In the genomic region with DNA sequence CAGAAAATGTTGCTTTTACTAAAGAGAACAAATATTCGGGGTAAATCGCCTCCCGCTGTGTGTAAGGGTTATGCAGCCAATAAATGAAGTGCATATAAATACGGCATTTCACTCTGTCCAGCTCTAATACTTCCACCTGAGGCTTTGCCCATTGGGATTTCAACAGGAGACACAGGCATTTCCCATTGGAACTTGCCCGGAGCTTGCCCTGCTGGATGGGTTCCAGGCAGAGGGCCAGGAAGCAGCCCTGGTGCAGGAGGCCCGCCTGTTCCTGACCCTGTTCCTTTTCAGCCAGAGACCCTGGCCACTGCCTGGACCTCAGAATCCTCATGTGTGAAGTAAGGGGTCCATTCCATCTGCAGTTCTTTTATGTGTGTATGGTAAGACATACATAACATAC, we compare ENCODE assay signal across 26 cellular contexts. TPM values are rescaled to one million over a fixed set of nuclear protein-coding genes. Genes with fewer than 3 reads are reported as not detected.
"Had no signal": no experiment of that assay in that cellular context is flagged by ENCODE, and none has a peak within 500 bp of the region (broad histone marks: within the 10 kb centered on the region; RNA-seq: fewer than 3 reads in every experiment).

No MANE protein-coding gene starts in this region.

- H3K36me3 Mint-ChIP-seq: memory B cell; naive thymus-derived CD4-positive, alpha-beta T cell had no signal

- H3K9me3 Mint-ChIP-seq: dendritic cell treated with granulocyte-macrophage colony-stimulating factor and Interleukin-4, amounts not matched to agents 40 ng/mL and 50 ng/mL, for 4 days; immature natural killer cell; memory B cell had no signal

- H3K4me2 ChIP-seq: hepatocyte had no signal

- H3K36me3 ChIP-seq: colonic mucosa, esophagus muscularis mucosa, gastroesophageal sphincter, heart left ventricle, left lung, lower lobe of right lung had no signal

- H3K79me2 ChIP-seq: hepatocyte had no signal

- DNase-seq: colonic mucosa; cortex of kidney; dorsolateral prefrontal cortex; effector CD4-positive, alpha-beta T cell; effector memory CD4-positive, alpha-beta T cell; foreskin keratinocyte; heart left ventricle; hypothalamus; immature natural killer cell; islet precursor cell; kidney; kidney glomerular epithelial cell; left colon; left lung; left ventricle myocardium superior; lower lobe of right lung; mesendoderm; midbrain; naive thymus-derived CD4-positive, alpha-beta T cell had no signal

- H3K27me3 Mint-ChIP-seq: dendritic cell treated with granulocyte-macrophage colony-stimulating factor and Interleukin-4, amounts not matched to agents 40 ng/mL and 50 ng/mL, for 4 days; memory B cell had no signal

- H3K27ac Mint-ChIP-seq: dendritic cell treated with granulocyte-macrophage colony-stimulating factor and Interleukin-4, amounts not matched to agents 40 ng/mL and 50 ng/mL, for 4 days; memory B cell; naive thymus-derived CD4-positive, alpha-beta T cell had no signal

- H3K4me3 ChIP-seq: colonic mucosa, dorsolateral prefrontal cortex, esophagus muscularis mucosa, gastroesophageal sphincter, heart left ventricle, hepatocyte, left lung, lower lobe of right lung had no signal

- H3K27ac ChIP-seq: colonic mucosa, dorsolateral prefrontal cortex, esophagus muscularis mucosa, foreskin keratinocyte, gastroesophageal sphincter, heart left ventricle, hepatocyte, left lung, lower lobe of right lung had no signal

- H3K4me3 Mint-ChIP-seq: dendritic cell treated with granulocyte-macrophage colony-stimulating factor and Interleukin-4, amounts not matched to agents 40 ng/mL and 50 ng/mL, for 4 days; immature natural killer cell; memory B cell; naive thymus-derived CD4-positive, alpha-beta T cell had no signal

- H3K4me1 Mint-ChIP-seq: memory B cell; naive thymus-derived CD4-positive, alpha-beta T cell had no signal

- H3K4me1 ChIP-seq: colonic mucosa, gastroesophageal sphincter, heart left ventricle, left lung, lower lobe of right lung had no signal

- H2AFZ ChIP-seq: hepatocyte had no signal

- H3K9me3 ChIP-seq: colonic mucosa, esophagus muscularis mucosa, gastroesophageal sphincter, heart left ventricle, left lung, lower lobe of right lung had no signal

- H3K27me3 ChIP-seq: colonic mucosa, dorsolateral prefrontal cortex, esophagus muscularis mucosa, foreskin keratinocyte, gastroesophageal sphincter, heart left ventricle, hepatocyte, left lung had no signal

- FAIRE-seq: endothelial cell of umbilical vein, frontal cortex, kidney had no signal

RNA-seq across cellular contexts. Expression of a gene that starts 17.4 kb away (rescaled TPM):
- total RNA-seq: endothelial cell of umbilical vein; left ventricle myocardium superior; naive thymus-derived CD4-positive, alpha-beta T cell had no signal
